ENCODE assay signal across 24 cellular contexts in genomic region chr16:66712512-66712911, GRCh38. TPM values are rescaled to one million over a fixed set of nuclear protein-coding genes. Genes with fewer than 3 reads are reported as not detected.
DNase-seq lines count a peak whose midpoint lies in the region; ATAC-seq, FAIRE-seq and TF ChIP-seq lines count a peak whose summit lies in the region.
"Had no signal": no experiment of that assay in that cellular context is flagged by ENCODE, and none has a peak within 500 bp of the region (broad histone marks: within the 10 kb centered on the region; RNA-seq: fewer than 3 reads in every experiment).

No MANE protein-coding gene starts in this region.

- peak; percentile 48 to 51 for ATAC-seq in activated T-cell treated with anti-CD3 and anti-CD28 coated beads, Interleukin-2, amount 50 U/mL, for 72 hours (replicated peaks in 1 of 2)
- peak; percentile 36 for ATAC-seq in HepG2
- ATAC-seq in stimulated activated naive CD8-positive, alpha-beta T cell treated with anti-CD3 and anti-CD28 coated beads, Interleukin-15, Interleukin-2, amounts not matched to agents 100 U/mL and 50 U/mL, for 24 hours, result peak; percentile 47

- H2BK120ac ChIP-seq in mesenchymal stem cell (ENCODE audit: low read depth, low read length), result no peak overlapping the region

- no peak overlapping the region for H3K4ac ChIP-seq in mesenchymal stem cell (ENCODE audit: low read depth in 1 of 2, low read length in 2 of 2)

- H2AK5ac ChIP-seq in mesenchymal stem cell (ENCODE audit: low read length, severe bottlenecking), result no peak overlapping the region

- intact Hi-C loops in HepG2 (cut with micrococcal nuclease; ENCODE audit: unreplicated experiment), result no loop called here

- no peaks in the 10 kb centered on the region for H3K4me1 Mint-ChIP-seq in activated T-cell treated with anti-CD3 and anti-CD28 coated beads, Interleukin-2, amount 50 U/mL, for 72 hours (ENCODE audit: low read depth)

- H2BK5ac ChIP-seq in mesenchymal stem cell (ENCODE audit: low read depth, low read length, poor library complexity, severe bottlenecking), result no peak overlapping the region

- TF ChIP-seq CTCF in HepG2 (CRISPR knock-in tag; IDR thresholded peaks at IDR 0.05) (no peak), GM13976 (IDR thresholded peaks at IDR 0.05; ENCODE audit: borderline replicate concordance, control extremely low read depth, extremely low read depth, insufficient read depth, missing control alignments) (no peak)

- POLR2A ChIA-PET in HepG2 (lab: Yijun Ruan, JAX), result interaction anchor here (0.6 kb wide), 1 partner anchor 161 kb away, joined by 3 read pairs; no protein-coding TSS in a partner anchor

- H2BK12ac ChIP-seq in mesenchymal stem cell (ENCODE audit: low read length in 2 of 2), result no peak overlapping the region

- H3K27me3 ChIP-seq in Karpas-422 (ENCODE audit: low read length) (no peaks in the 10 kb centered on the region), HepG2 (ENCODE audit: control insufficient read depth in 1 of 2, insufficient read depth in 2 of 2, low read length in 2 of 2) (peaks cover 0 to 2% of the 10 kb centered on the region in 2 experiments; a peak in 1 of 5 replicates), mesenchymal stem cell (ENCODE audit: control insufficient read depth in 1 of 2, insufficient read depth in 1 of 2, low read length in 2 of 2) (no peaks in the 10 kb centered on the region)

- peak overlapping the region; percentile 5 for H3K27ac Mint-ChIP-seq in activated T-cell treated with anti-CD3 and anti-CD28 coated beads, Interleukin-2, amount 50 U/mL, for 72 hours
- H3K27ac Mint-ChIP-seq: H9 had no signal

- CTCF ChIA-PET in HepG2 (lab: Yijun Ruan, JAX; ENCODE audit: low intra/inter-chr PET ratio, low total read pairs), result no interaction called here

- no peak for TF ChIP-seq POLR2A in HepG2 (IDR thresholded peaks at IDR 0.05; ENCODE audit: insufficient read depth in 1 of 2, low read depth in 2 of 2, low read length in 2 of 2)

- no peak overlapping the region for H3K27ac ChIP-seq in Karpas-422 (ENCODE audit: low read length)
- H3K27ac ChIP-seq in HepG2 (ENCODE audit: extremely low read length, insufficient read depth, low read length), result no peak overlapping the region
- H3K27ac ChIP-seq in mesenchymal stem cell (ENCODE audit: low read length, poor library complexity, severe bottlenecking), result no peak overlapping the region
- H3K27ac ChIP-seq: 22Rv1, C4-2B had no signal

- no peaks in the 10 kb centered on the region for H3K36me3 Mint-ChIP-seq in activated T-cell treated with anti-CD3 and anti-CD28 coated beads, Interleukin-2, amount 50 U/mL, for 72 hours (ENCODE audit: insufficient read depth in 2 of 2)

- no peak for TF ChIP-seq RAD21 in HepG2 (CRISPR knock-in tag; IDR thresholded peaks at IDR 0.05)

- no peak overlapping the region for H3K4me2 ChIP-seq in Karpas-422 (ENCODE audit: low read depth, low read length, poor library complexity, severe bottlenecking)
- H3K4me2 ChIP-seq in HepG2 (ENCODE audit: low read depth, low read length), result no peak overlapping the region
- no peak overlapping the region for H3K4me2 ChIP-seq in mesenchymal stem cell (ENCODE audit: low read length, poor library complexity, severe bottlenecking)

- H2AFZ ChIP-seq in Karpas-422 (ENCODE audit: low read length) (no peak overlapping the region), HepG2 (ENCODE audit: low read length) (no peak overlapping the region), mesenchymal stem cell (ENCODE audit: low read depth, low read length) (no peak overlapping the region)

- in situ Hi-C loops in HepG2 (cut with HindIII; ENCODE audit: extremely low pct_ligation_motif_present, low pct_unique_long_range_greater_than_20kb), result no loop called here
- in situ Hi-C loops in GM13976 (cut with MboI; ENCODE audit: low sequenced_read_pairs, unreplicated experiment), result no loop called here

- no peak for TF ChIP-seq EP300 in HepG2 (IDR thresholded peaks at IDR 0.05; ENCODE audit: low read depth in 2 of 2, low read length in 2 of 2)
- no peak for TF ChIP-seq EP300 in HepG2 (CRISPR knock-in tag; IDR thresholded peaks at IDR 0.05; ENCODE audit: borderline replicate concordance)

- H3K4me3 ChIP-seq in Karpas-422 (ENCODE audit: low read length), result no peak overlapping the region
- no peak overlapping the region for H3K4me3 ChIP-seq in HepG2 (replicated peaks in 1 of 3; ENCODE audit: insufficient read depth in 1 of 3, low read depth in 2 of 3, low read length in 3 of 3)
- no peak overlapping the region for H3K4me3 ChIP-seq in mesenchymal stem cell (ENCODE audit: insufficient read depth in 1 of 2, low read depth in 1 of 2, low read length in 2 of 2)
- H3K4me3 ChIP-seq: K562 had no signal

- no peak for FAIRE-seq in HepG2 (lab: Jason Lieb, UNC)
- FAIRE-seq: K562, RCC 7860 had no signal

- H3K4me1 ChIP-seq in Karpas-422 (ENCODE audit: low read length) (no peaks in the 10 kb centered on the region), HepG2 (ENCODE audit: insufficient read depth, low read length) (peaks cover 16% of the 10 kb centered on the region), mesenchymal stem cell (ENCODE audit: control insufficient read depth, insufficient read depth, low read depth, low read length) (peaks cover 6% of the 10 kb centered on the region)

- no peak overlapping the region for H3K4me3 Mint-ChIP-seq in activated T-cell treated with anti-CD3 and anti-CD28 coated beads, Interleukin-2, amount 50 U/mL, for 72 hours
- H3K4me3 Mint-ChIP-seq: H9 had no signal

- H2BK15ac ChIP-seq in mesenchymal stem cell (ENCODE audit: low read depth, poor library complexity, severe bottlenecking), result no peak overlapping the region

- no peak overlapping the region for H4K8ac ChIP-seq in mesenchymal stem cell (ENCODE audit: low read length)

- H3K9me3 ChIP-seq in Karpas-422 (ENCODE audit: low read length) (no peaks in the 10 kb centered on the region), HepG2 (ENCODE audit: low read length) (no peaks in the 10 kb centered on the region), mesenchymal stem cell (ENCODE audit: control insufficient read depth, low read length) (peaks cover 5% of the 10 kb centered on the region)

- H3K18ac ChIP-seq in mesenchymal stem cell (ENCODE audit: low read depth in 1 of 2, low read length in 2 of 2), result no peak overlapping the region

- H3K23ac ChIP-seq in mesenchymal stem cell (ENCODE audit: low read length in 2 of 2), result peak overlapping the region in 1 of 2 experiments; percentile 14

- DNase-seq in activated T-cell treated with anti-CD3 and anti-CD28 coated beads, Interleukin-2, amount 50 U/mL, for 72 hours, result no peak
- DNase-seq in activated T-cell treated with anti-CD3 and anti-CD28 coated beads for 4 hours, result no peak
- DNase-seq in Karpas-422, result peak; percentile 38
- no peak for DNase-seq in HepG2 (ENCODE audit: low spot score)
- no peak for DNase-seq in stimulated activated naive CD8-positive, alpha-beta T cell treated with anti-CD3 and anti-CD28 coated beads, Interleukin-15, Interleukin-2, amounts not matched to agents 100 U/mL and 50 U/mL, for 24 hours
- no peak for DNase-seq in activated CD4-positive, CD25-positive, alpha-beta regulatory T cell (lab: John Stamatoyannopoulos, UW)
- DNase-seq in mesenchymal stem cell, result no peak
- DNase-seq in GM13976 (ENCODE audit: low spot score), result no peak
- DNase-seq: DMS79 treated with DMSO at 0.1 percent for 48 hours; H9; MM.1S; NCI-H1048; NCI-H1417 treated with DMSO at 0.1 percent for 48 hours; NCI-H187 treated with DMSO at 0.1 percent for 48 hours; NCI-H2107; NCI-H2227 treated with DMSO at 0.1 percent for 48 hours; NCI-H524; NCI-H774; NK-92 treated with Interleukin-12 subunit alpha and Interleukin-12 subunit beta, amount 100 ng/mL, for 24 hours; Right ventricle myocardium superior had no signal

- H4K91ac ChIP-seq in mesenchymal stem cell (ENCODE audit: low read length), result no peak overlapping the region

- H3K9ac ChIP-seq in Karpas-422 (ENCODE audit: low read length), result no peak overlapping the region
- no peak overlapping the region for H3K9ac ChIP-seq in HepG2 (ENCODE audit: insufficient read depth, low read depth, low read length)
- no peak overlapping the region for H3K9ac ChIP-seq in mesenchymal stem cell (ENCODE audit: low read length)

- no peaks in the 10 kb centered on the region for H3K79me1 ChIP-seq in mesenchymal stem cell (replicated peaks; ENCODE audit: low read length, poor library complexity, severe bottlenecking)

- H3K79me2 ChIP-seq in Karpas-422 (ENCODE audit: low read length) (no peaks in the 10 kb centered on the region), HepG2 (ENCODE audit: insufficient read depth, low read length) (no peaks in the 10 kb centered on the region)

- H3K36me3 ChIP-seq in Karpas-422 (ENCODE audit: insufficient read depth, low read length) (no peaks in the 10 kb centered on the region), HepG2 (replicated peaks in 1 of 2; ENCODE audit: control insufficient read depth in 1 of 2, insufficient read depth in 2 of 2, low read length in 2 of 2) (no peaks in the 10 kb centered on the region), mesenchymal stem cell (ENCODE audit: control insufficient read depth in 1 of 2, insufficient read depth in 2 of 2, low read depth in 1 of 2, low read length in 2 of 2) (peaks cover 0 to 3% of the 10 kb centered on the region in 2 experiments)

- H3K27me3 Mint-ChIP-seq in activated T-cell treated with anti-CD3 and anti-CD28 coated beads, Interleukin-2, amount 50 U/mL, for 72 hours (ENCODE audit: low read depth), result peaks cover 10% of the 10 kb centered on the region

- no peaks in the 10 kb centered on the region for H3K9me2 ChIP-seq in Karpas-422 (replicated peaks; ENCODE audit: insufficient read depth, low read length)

- no TSS peak for BruUV-seq in HepG2 (replicated peaks; lab: Mats Ljungman, UMichigan)

- peak overlapping the region in 1 of 2 experiments; percentile 7 for H3K14ac ChIP-seq in mesenchymal stem cell (ENCODE audit: low read length in 2 of 2)

- no peaks in the 10 kb centered on the region for H3K9me3 Mint-ChIP-seq in activated T-cell treated with anti-CD3 and anti-CD28 coated beads, Interleukin-2, amount 50 U/mL, for 72 hours

- H4K20me1 ChIP-seq in Karpas-422 (ENCODE audit: insufficient read depth, low read depth, low read length) (no peaks in the 10 kb centered on the region), HepG2 (ENCODE audit: insufficient read depth, low read length) (no peaks in the 10 kb centered on the region)

RNA-seq across cellular contexts. Expression of gene CMTM4, which starts 16.0 kb away (rescaled TPM):
- total RNA-seq in activated T-cell treated with anti-CD3 and anti-CD28 coated beads, Interleukin-2, amount 50 U/mL, for 72 hours, result 1 to 10 TPM; 3.7 to 3.9 TPM
- total RNA-seq in Karpas-422 (2014; rRNA removed; shearing (Covaris generic); ENCODE audit: low replicate concordance), result 0.25 and 0.71 TPM in 2 replicates
- 32.0 and 44.1 TPM in 2 replicates for total RNA-seq in HepG2 (2016; rRNA removed; fragmentation: Illumina TruSeq; extraction: Trizol)
- total RNA-seq in HepG2 (2016; cell fraction: cytosol; rRNA removed; fragmentation: Illumina TruSeq; extraction: Trizol; ENCODE audit: low read depth), result 10.6 and 12.8 TPM in 2 replicates
- total RNA-seq in HepG2 (2016; cell fraction: insoluble cytoplasmic fraction; rRNA removed; fragmentation: Illumina TruSeq; extraction: Trizol), result 32.2 and 42.2 TPM in 2 replicates
- 27.4 and 28.5 TPM in 2 replicates for total RNA-seq in HepG2 (2016; cell fraction: membrane; rRNA removed; fragmentation: Illumina TruSeq; extraction: Trizol)
- total RNA-seq in HepG2 (2016; cell fraction: nucleus; rRNA removed; fragmentation: Illumina TruSeq; extraction: Trizol), result 32.4 and 32.8 TPM in 2 replicates
- polyA plus RNA-seq in HepG2 (2011; rRNA removed), result 36.3 and 41.3 TPM in 2 replicates
- polyA plus RNA-seq in HepG2 (2011; cell fraction: cytosol; rRNA removed), result 38.1 and 43.4 TPM in 2 replicates
- 45.0 and 48.2 TPM in 2 replicates for polyA plus RNA-seq in HepG2 (2011; cell fraction: nucleus; rRNA removed)
- polyA plus RNA-seq in HepG2 (2012), result 30.6 and 31.6 TPM in 2 replicates
- polyA plus RNA-seq in HepG2 (2016; cell fraction: cytosol; fragmentation: Illumina TruSeq; extraction: Trizol; ENCODE audit: low read depth), result 3.9 and 4.5 TPM in 2 replicates
- 29.5 and 30.3 TPM in 2 replicates for polyA plus RNA-seq in HepG2 (2016; cell fraction: insoluble cytoplasmic fraction; fragmentation: Illumina TruSeq; extraction: Trizol; ENCODE audit: low read depth)
- 10.0 and 11.3 TPM in 2 replicates for polyA plus RNA-seq in HepG2 (2016; cell fraction: membrane; fragmentation: Illumina TruSeq; extraction: Trizol; ENCODE audit: low read depth)
- 32.1 and 32.5 TPM in 2 replicates for polyA plus RNA-seq in HepG2 (2016; cell fraction: nucleus; fragmentation: Illumina TruSeq; extraction: Trizol; ENCODE audit: insufficient read depth, low read depth)
- 61.0 and 116 TPM in 2 replicates for polyA minus RNA-seq in HepG2 (2011; rRNA and poly(A)+ RNA removed; ENCODE audit: low replicate concordance)
- 47.2 and 48.9 TPM in 2 replicates for polyA minus RNA-seq in HepG2 (2011; cell fraction: cytosol; rRNA and poly(A)+ RNA removed)
- 31.5 and 35.9 TPM in 2 replicates for polyA minus RNA-seq in HepG2 (2011; cell fraction: nucleus; rRNA and poly(A)+ RNA removed)
- polyA plus RNA-seq in mesenchymal stem cell (2013, experiment 1 of 2), result 9.1 TPM
- polyA plus RNA-seq in mesenchymal stem cell (2013, experiment 2 of 2), result 8.8 TPM

RNA-seq across cellular contexts. Expression of gene DYNC1LI2, which starts 38.9 kb away (rescaled TPM):
- total RNA-seq in activated T-cell treated with anti-CD3 and anti-CD28 coated beads, Interleukin-2, amount 50 U/mL, for 72 hours, result 10 to 100 TPM; 60.0 to 67.6 TPM
- 56.7 and 68.5 TPM in 2 replicates for total RNA-seq in Karpas-422 (2014; rRNA removed; shearing (Covaris generic); ENCODE audit: low replicate concordance)
- total RNA-seq in HepG2 (2016; rRNA removed; fragmentation: Illumina TruSeq; extraction: Trizol), result 107 and 135 TPM in 2 replicates
- 18.2 and 20.0 TPM in 2 replicates for total RNA-seq in HepG2 (2016; cell fraction: cytosol; rRNA removed; fragmentation: Illumina TruSeq; extraction: Trizol; ENCODE audit: low read depth)
- total RNA-seq in HepG2 (2016; cell fraction: insoluble cytoplasmic fraction; rRNA removed; fragmentation: Illumina TruSeq; extraction: Trizol), result 109 and 139 TPM in 2 replicates
- 25.6 and 31.6 TPM in 2 replicates for total RNA-seq in HepG2 (2016; cell fraction: membrane; rRNA removed; fragmentation: Illumina TruSeq; extraction: Trizol)
- total RNA-seq in HepG2 (2016; cell fraction: nucleus; rRNA removed; fragmentation: Illumina TruSeq; extraction: Trizol), result 194 and 230 TPM in 2 replicates
- polyA plus RNA-seq in HepG2 (2011; rRNA removed), result 65.5 and 67.7 TPM in 2 replicates
- polyA plus RNA-seq in HepG2 (2011; cell fraction: cytosol; rRNA removed), result 30.2 and 40.7 TPM in 2 replicates
- 210 and 219 TPM in 2 replicates for polyA plus RNA-seq in HepG2 (2011; cell fraction: nucleus; rRNA removed)
- polyA plus RNA-seq in HepG2 (2012), result 57.1 and 65.5 TPM in 2 replicates
- 3.3 and 3.7 TPM in 2 replicates for polyA plus RNA-seq in HepG2 (2016; cell fraction: cytosol; fragmentation: Illumina TruSeq; extraction: Trizol; ENCODE audit: low read depth)
- 68.8 and 69.0 TPM in 2 replicates for polyA plus RNA-seq in HepG2 (2016; cell fraction: insoluble cytoplasmic fraction; fragmentation: Illumina TruSeq; extraction: Trizol; ENCODE audit: low read depth)
- polyA plus RNA-seq in HepG2 (2016; cell fraction: membrane; fragmentation: Illumina TruSeq; extraction: Trizol; ENCODE audit: low read depth), result 9.8 and 12.1 TPM in 2 replicates
- 329 and 373 TPM in 2 replicates for polyA plus RNA-seq in HepG2 (2016; cell fraction: nucleus; fragmentation: Illumina TruSeq; extraction: Trizol; ENCODE audit: insufficient read depth, low read depth)
- 51.3 and 78.2 TPM in 2 replicates for polyA minus RNA-seq in HepG2 (2011; rRNA and poly(A)+ RNA removed; ENCODE audit: low replicate concordance)
- 27.4 and 28.7 TPM in 2 replicates for polyA minus RNA-seq in HepG2 (2011; cell fraction: cytosol; rRNA and poly(A)+ RNA removed)
- 169 and 176 TPM in 2 replicates for polyA minus RNA-seq in HepG2 (2011; cell fraction: nucleus; rRNA and poly(A)+ RNA removed)
- polyA plus RNA-seq in mesenchymal stem cell (2013, experiment 1 of 2), result 230 TPM
- polyA plus RNA-seq in mesenchymal stem cell (2013, experiment 2 of 2), result 233 TPM
